In genomic region chr3:146065573-146066006, GRCh38 we compare ENCODE assay signal across 8 cellular contexts.
DNase-seq lines count a peak whose midpoint lies in the region; ATAC-seq and TF ChIP-seq lines count a peak whose summit lies in the region.

No MANE protein-coding gene starts in this region.

- H3K27ac ChIP-seq in CD8-positive, alpha-beta T cell (ENCODE audit: low read depth, low read length), result no peak overlapping the region
- no peak overlapping the region for H3K27ac ChIP-seq in neural progenitor cell

- CTCF ChIA-PET in CD8-positive, alpha-beta T cell (lab: Charles Lee), result interaction anchor here (1.2 kb wide), 1 partner anchor 512 kb away, joined by 4 read pairs; no protein-coding TSS in a partner anchor

- H2AFZ ChIP-seq in neural progenitor cell (replicated peaks), result no peak overlapping the region

- H3K4me2 ChIP-seq in neural progenitor cell, result no peak overlapping the region

- no peaks in the 10 kb centered on the region for H3K79me2 ChIP-seq in neural progenitor cell (ENCODE audit: low read depth)

- H4K20me1 ChIP-seq in neural progenitor cell (ENCODE audit: low read depth), result no peaks in the 10 kb centered on the region

- no peak overlapping the region for H3K4me3 ChIP-seq in CD8-positive, alpha-beta T cell (ENCODE audit: low read depth, low read length)
- H3K4me3 ChIP-seq in neural progenitor cell, result no peak overlapping the region

- POLR2A ChIA-PET in CD8-positive, alpha-beta T cell (lab: Charles Lee), result no interaction called here

- TF ChIP-seq CTCF in CD8-positive, alpha-beta T cell (IDR thresholded peaks at IDR 0.05), result peak; percentile 58
- TF ChIP-seq CTCF in neural progenitor cell (IDR thresholded peaks at IDR 0.05), result peak; percentile 87

- no peaks in the 10 kb centered on the region for H3K9me3 ChIP-seq in CD8-positive, alpha-beta T cell (ENCODE audit: low read length)
- no peaks in the 10 kb centered on the region for H3K9me3 ChIP-seq in neural progenitor cell (ENCODE audit: low read depth)

- H3K36me3 ChIP-seq in CD8-positive, alpha-beta T cell (ENCODE audit: insufficient read depth, low read length), result no peaks in the 10 kb centered on the region
- H3K36me3 ChIP-seq in neural progenitor cell, result no peaks in the 10 kb centered on the region

- intact Hi-C loops in CD8-positive, alpha-beta T cell (cut with DNase I, micrococcal nuclease), result loop anchor here (2.0 to 5.0 kb wide), 3 partner anchors 511 to 527 kb away; no protein-coding TSS in a partner anchor

- H3K4me1 ChIP-seq in CD8-positive, alpha-beta T cell (ENCODE audit: insufficient read depth, low read length), result no peaks in the 10 kb centered on the region
- H3K4me1 ChIP-seq in neural progenitor cell, result no peaks in the 10 kb centered on the region

- no peak for ATAC-seq in CD8-positive, alpha-beta T cell
- ATAC-seq in GM19395 (IDR thresholded peaks at IDR 0.05; ENCODE audit: unreplicated experiment) (peak; percentile 67), HG02884 (IDR thresholded peaks at IDR 0.05; ENCODE audit: unreplicated experiment) (no peak), GM18858 (IDR thresholded peaks at IDR 0.05; ENCODE audit: unreplicated experiment) (no peak), GM18907 (IDR thresholded peaks at IDR 0.05; ENCODE audit: unreplicated experiment) (no peak)

- H3K4me1 Mint-ChIP-seq in CD8-positive, alpha-beta T cell (ENCODE audit: low read depth), result no peaks in the 10 kb centered on the region
- H3K4me1 Mint-ChIP-seq in neural progenitor cell, result no peaks in the 10 kb centered on the region

- no peaks in the 10 kb centered on the region for H3F3A ChIP-seq in neural progenitor cell (ENCODE audit: low read depth)

- H3K9ac ChIP-seq in neural progenitor cell, result no peak overlapping the region

- H3K9me3 Mint-ChIP-seq in CD8-positive, alpha-beta T cell, result no peaks in the 10 kb centered on the region
- no peaks in the 10 kb centered on the region for H3K9me3 Mint-ChIP-seq in neural progenitor cell

- no peak overlapping the region for H3K4me3 Mint-ChIP-seq in CD8-positive, alpha-beta T cell
- no peak overlapping the region for H3K4me3 Mint-ChIP-seq in neural progenitor cell

- DNase-seq in CD8-positive, alpha-beta T cell, result no peak
- DNase-seq in NCI-H526 (lab: John Stamatoyannopoulos, UW) (peak; percentile 48 to 76), dedifferentiated amniotic fluid mesenchymal stem cell (ENCODE audit: extremely low spot score) (peak; percentile 85), neural progenitor cell (ENCODE audit: low spot score) (peak; percentile 61)

- H3K27me3 Mint-ChIP-seq in CD8-positive, alpha-beta T cell (ENCODE audit: low read depth), result no peaks in the 10 kb centered on the region
- no peaks in the 10 kb centered on the region for H3K27me3 Mint-ChIP-seq in neural progenitor cell (ENCODE audit: insufficient read depth, low read depth)

- H3K27ac Mint-ChIP-seq in CD8-positive, alpha-beta T cell, result no peak overlapping the region
- H3K27ac Mint-ChIP-seq in neural progenitor cell, result no peak overlapping the region

- H3K36me3 Mint-ChIP-seq in CD8-positive, alpha-beta T cell, result no peaks in the 10 kb centered on the region
- no peaks in the 10 kb centered on the region for H3K36me3 Mint-ChIP-seq in neural progenitor cell

- H3K27me3 ChIP-seq in CD8-positive, alpha-beta T cell (ENCODE audit: insufficient read depth, low read length), result no peaks in the 10 kb centered on the region
- H3K27me3 ChIP-seq in neural progenitor cell, result no peaks in the 10 kb centered on the region

Comparison
In these comparisons a context has a peak if more than half of its experiments do, and no peak if none do; other contexts are left out.
1. DNase-seq: peak in NCI-H526 (2 of 2), dedifferentiated amniotic fluid mesenchymal stem cell (single experiment) and neural progenitor cell (single experiment); none in CD8-positive, alpha-beta T cell (0 of 7).